Comparison of ENCODE assay signal across 10 cellular contexts in genomic region chr6:33431880-33432541, GRCh38. TPM values are rescaled to one million over a fixed set of nuclear protein-coding genes. Genes with fewer than 3 reads are reported as not detected.
A peak's percentile ranks its signal among the peaks of the same experiment; 100 is the strongest.
DNase-seq lines count a peak whose midpoint lies in the region; ATAC-seq and TF ChIP-seq lines count a peak whose summit lies in the region.
"Had no signal": no experiment of that assay in that cellular context is flagged by ENCODE, and none has a peak within 500 bp of the region (broad histone marks: within the 10 kb centered on the region; RNA-seq: fewer than 3 reads in every experiment).

No MANE protein-coding gene starts in this region.

- H3K27ac Mint-ChIP-seq in dendritic cell treated with granulocyte-macrophage colony-stimulating factor and Interleukin-4, amounts not matched to agents 40 ng/mL and 50 ng/mL, for 4 days = peak overlapping the region; percentile 9
- peak overlapping the region; percentile 62 for H3K27ac Mint-ChIP-seq in neural crest cell (ENCODE audit: unreplicated experiment)

- peaks cover 10% of the 10 kb centered on the region for H3K36me3 Mint-ChIP-seq in dendritic cell treated with granulocyte-macrophage colony-stimulating factor and Interleukin-4, amounts not matched to agents 40 ng/mL and 50 ng/mL, for 4 days (ENCODE audit: low read depth)
- peaks cover 5% of the 10 kb centered on the region for H3K36me3 Mint-ChIP-seq in neural crest cell (ENCODE audit: low read depth)

- H3K4me1 ChIP-seq in DOHH2 (ENCODE audit: control insufficient read depth, low read length) (peaks cover 54% of the 10 kb centered on the region), HUES64 (ENCODE audit: insufficient read depth, low read length) (peaks cover 48% of the 10 kb centered on the region)

- H4K20me1 ChIP-seq in DOHH2 (ENCODE audit: control insufficient read depth, insufficient read depth, low read depth, low read length) = no peaks in the 10 kb centered on the region

- ATAC-seq in HG02938 (IDR thresholded peaks at IDR 0.05; ENCODE audit: unreplicated experiment) = no peak
- ATAC-seq: left lung had no signal

- peaks cover 25% of the 10 kb centered on the region for H3F3A ChIP-seq in DOHH2 (ENCODE audit: control insufficient read depth, insufficient read depth)

- intact Hi-C loops in dendritic cell treated with granulocyte-macrophage colony-stimulating factor and Interleukin-4, amounts not matched to agents 40 ng/mL and 50 ng/mL, for 4 days (cut with micrococcal nuclease) = no loop called here

- peaks cover 58% of the 10 kb centered on the region for H3K4me1 Mint-ChIP-seq in dendritic cell treated with granulocyte-macrophage colony-stimulating factor and Interleukin-4, amounts not matched to agents 40 ng/mL and 50 ng/mL, for 4 days (ENCODE audit: low read depth)
- H3K4me1 Mint-ChIP-seq in neural crest cell = peaks cover 61% of the 10 kb centered on the region

- no peak for TF ChIP-seq CTCF in DOHH2 (IDR thresholded peaks at IDR 0.05; ENCODE audit: low read depth, low read length, poor library complexity, severe bottlenecking)
- TF ChIP-seq CTCF in neural crest cell (conservative IDR thresholded peaks at IDR 0.05) = no peak

- no peaks in the 10 kb centered on the region for H3K9me3 Mint-ChIP-seq in dendritic cell treated with granulocyte-macrophage colony-stimulating factor and Interleukin-4, amounts not matched to agents 40 ng/mL and 50 ng/mL, for 4 days
- no peaks in the 10 kb centered on the region for H3K9me3 Mint-ChIP-seq in neural crest cell

- H3K9ac ChIP-seq in HUES64 (ENCODE audit: low read depth, low read length) = peak overlapping the region; percentile 83

- H3K4me2 ChIP-seq in DOHH2 (ENCODE audit: low read length) = peak overlapping the region; percentile 97

- WGBS in HUES64 = 0% methylated on average over 7 of the region's 12 CpGs

- peak overlapping the region; percentile 25 for H3K4me3 Mint-ChIP-seq in dendritic cell treated with granulocyte-macrophage colony-stimulating factor and Interleukin-4, amounts not matched to agents 40 ng/mL and 50 ng/mL, for 4 days
- peak overlapping the region; percentile 95 for H3K4me3 Mint-ChIP-seq in neural crest cell

- H3K27me3 ChIP-seq in DOHH2 (ENCODE audit: control insufficient read depth, low read length) (no peaks in the 10 kb centered on the region), HUES64 (ENCODE audit: insufficient read depth, low read length) (no peaks in the 10 kb centered on the region)
- H3K27me3 ChIP-seq: left lung had no signal

- DNase-seq in neural crest cell (ENCODE audit: low read depth, low spot score) (no peak), NCI-H1417 (lab: John Stamatoyannopoulos, UW) (no peak), SW480 (ENCODE audit: low spot score) (no peak)
- DNase-seq: effector CD8-positive, alpha-beta T cell; left lung; NCI-H1694 had no signal

- no peaks in the 10 kb centered on the region for H3K9me2 ChIP-seq in DOHH2 (replicated peaks; ENCODE audit: control insufficient read depth, low read length)

- H3K4me3 ChIP-seq in DOHH2 (ENCODE audit: low read length) = peak overlapping the region; percentile 81
- H3K4me3 ChIP-seq in HUES64 (ENCODE audit: low read length) = peak overlapping the region; percentile 57
- H3K4me3 ChIP-seq: left lung had no signal

- peaks cover 50% of the 10 kb centered on the region for H3K79me2 ChIP-seq in DOHH2 (ENCODE audit: control insufficient read depth, low read length)

- H3K9me3 ChIP-seq in DOHH2 (ENCODE audit: control insufficient read depth, insufficient read depth, low read length) (no peaks in the 10 kb centered on the region), HUES64 (ENCODE audit: insufficient read depth, low read depth, low read length) (no peaks in the 10 kb centered on the region)
- H3K9me3 ChIP-seq: left lung had no signal

- peaks cover 22% of the 10 kb centered on the region for H3K36me3 ChIP-seq in DOHH2 (ENCODE audit: control insufficient read depth, low read length)
- peaks cover 22% of the 10 kb centered on the region for H3K36me3 ChIP-seq in HUES64 (ENCODE audit: insufficient read depth, low read length)

- peak overlapping the region; percentile 72 for H3K27ac ChIP-seq in DOHH2 (ENCODE audit: low read depth, low read length)
- peak overlapping the region; percentile 100 for H3K27ac ChIP-seq in HUES64 (ENCODE audit: low read depth, low read length)
- H3K27ac ChIP-seq: left lung had no signal

- H3K27me3 Mint-ChIP-seq in dendritic cell treated with granulocyte-macrophage colony-stimulating factor and Interleukin-4, amounts not matched to agents 40 ng/mL and 50 ng/mL, for 4 days = peaks cover 42% of the 10 kb centered on the region
- H3K27me3 Mint-ChIP-seq in neural crest cell (ENCODE audit: low read depth) = no peaks in the 10 kb centered on the region

RNA-seq across cellular contexts. Expression of gene SYNGAP1, which starts 12.1 kb away (rescaled TPM):
- polyA plus RNA-seq in HUES64 (2013, experiment 1 of 2) = 51.5 TPM
- polyA plus RNA-seq in HUES64 (2013, experiment 2 of 2) = 50.1 TPM
- 72.4 and 73.5 TPM in 2 replicates for total RNA-seq in neural crest cell

RNA-seq across cellular contexts. Expression of gene CUTA, which starts 14.1 kb away (rescaled TPM):
- polyA plus RNA-seq in HUES64 (2013, experiment 1 of 2) = 210 TPM
- polyA plus RNA-seq in HUES64 (2013, experiment 2 of 2) = 234 TPM
- total RNA-seq in neural crest cell = 319 and 326 TPM in 2 replicates

RNA-seq across cellular contexts. Expression of gene PHF1, which starts 21.2 kb away (rescaled TPM):
- polyA plus RNA-seq in HUES64 (2013, experiment 1 of 2) = 34.9 TPM
- 39.5 TPM for polyA plus RNA-seq in HUES64 (2013, experiment 2 of 2)
- 63.5 and 70.5 TPM in 2 replicates for total RNA-seq in neural crest cell

RNA-seq across cellular contexts. Expression of gene ZBTB9, which starts 22.4 kb away (rescaled TPM):
- 20.3 TPM for polyA plus RNA-seq in HUES64 (2013, experiment 1 of 2)
- 16.4 TPM for polyA plus RNA-seq in HUES64 (2013, experiment 2 of 2)
- total RNA-seq in neural crest cell = 18.4 and 21.1 TPM in 2 replicates

RNA-seq across cellular contexts. Expression of gene KIFC1, which starts 40.4 kb away (rescaled TPM):
- 61.5 TPM for polyA plus RNA-seq in HUES64 (2013, experiment 1 of 2)
- 66.2 TPM for polyA plus RNA-seq in HUES64 (2013, experiment 2 of 2)
- 123 and 124 TPM in 2 replicates for total RNA-seq in neural crest cell
